ENCODE assay signal across 1 cellular context in genomic region chr1:95072532-95073419, GRCh38.
A peak's percentile ranks its signal among the peaks of the same experiment; 100 is the strongest.
TF ChIP-seq lines count a peak whose summit lies in the region.

Gene ALG14 (minus strand): TSS chr1:95072951. CDS start chr1:95072898, 53 bp downstream.

TF ChIP-seq in IMR-90, 13 proteins besides CTCF, POLR2A, EP300 and RAD21 (continued from another document):
- 0 out of 2 replicates have a peak, but pooled peaks have one; percentile 1 for TF ChIP-seq MAFK (IDR thresholded peaks at IDR 0.05; ENCODE audit: low read depth, low read length)
- no peak for TF ChIP-seq RFX5 (IDR thresholded peaks at IDR 0.05; ENCODE audit: low read depth, low read length)
- TF ChIP-seq CEBPB (IDR thresholded peaks at IDR 0.05; ENCODE audit: low read depth, low read length), result no peak
- no peak for TF ChIP-seq SMC3 (IDR thresholded peaks at IDR 0.05; ENCODE audit: low read depth, low read length)
- no peak for TF ChIP-seq FOS (IDR thresholded peaks at IDR 0.05; ENCODE audit: low read depth, low read length)
